ENCODE assay signal across 23 cellular contexts in the genomic region with DNA sequence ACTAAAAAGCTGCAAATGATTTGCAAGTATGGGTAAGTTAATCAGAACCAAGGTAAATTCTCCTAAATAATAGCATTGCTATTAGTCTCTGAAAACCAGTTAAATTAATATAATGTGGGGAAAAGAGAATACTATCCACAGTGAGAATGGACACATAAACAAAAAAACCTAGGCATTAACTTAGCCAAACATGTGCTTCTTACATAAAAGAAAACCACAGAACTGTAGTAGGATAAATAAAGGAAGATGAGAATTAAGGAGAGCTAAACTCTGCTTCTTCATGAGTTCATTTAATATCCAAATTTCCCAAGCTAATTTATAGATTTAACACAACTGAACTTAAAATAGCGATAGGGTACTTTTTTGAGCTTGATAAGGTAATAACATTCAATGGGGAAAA. TPM values are rescaled to one million over a fixed set of nuclear protein-coding genes. Genes with fewer than 3 reads are reported as not detected.
DNase-seq lines count a peak whose midpoint lies in the region; ATAC-seq, FAIRE-seq and TF ChIP-seq lines count a peak whose summit lies in the region.
"Had no signal": no experiment of that assay in that cellular context is flagged by ENCODE, and none has a peak within 500 bp of the region (broad histone marks: within the 10 kb centered on the region; RNA-seq: fewer than 3 reads in every experiment).

No MANE protein-coding gene starts in this region.

- no peaks in the 10 kb centered on the region for H3K36me3 ChIP-seq in astrocyte (ENCODE audit: insufficient read depth, low read length)

- no peak for FAIRE-seq in astrocyte (lab: Jason Lieb, UNC)

- H3K4me2 ChIP-seq in astrocyte (ENCODE audit: low read length), result peak overlapping the region; percentile 8

- H3K4me3 Mint-ChIP-seq in HFFc6 (no peak overlapping the region; the same call in 1 of the 2 replicates), astrocyte (ENCODE audit: unreplicated experiment) (no peak overlapping the region)
- H3K4me3 Mint-ChIP-seq in activated CD8-positive, alpha-beta memory T cell treated with anti-CD3 and anti-CD28 coated beads, Interleukin-2, amount 10 ng/mL, durations not matched to agents 7 days and 5 days, result no peak overlapping the region
- H3K4me3 Mint-ChIP-seq: CD8-positive, alpha-beta T cell had no signal

- H3K36me3 Mint-ChIP-seq in HFFc6 (ENCODE audit: low read depth) (no peaks in the 10 kb centered on the region), astrocyte (ENCODE audit: low read depth, unreplicated experiment) (peaks cover 16% of the 10 kb centered on the region)
- no peaks in the 10 kb centered on the region for H3K36me3 Mint-ChIP-seq in activated CD8-positive, alpha-beta memory T cell treated with anti-CD3 and anti-CD28 coated beads, Interleukin-2, amount 10 ng/mL, durations not matched to agents 7 days and 5 days
- H3K36me3 Mint-ChIP-seq: CD8-positive, alpha-beta T cell had no signal

- H3K27me3 ChIP-seq in astrocyte (ENCODE audit: insufficient read depth, low read length), result no peaks in the 10 kb centered on the region

- no peak overlapping the region for H3K27ac ChIP-seq in astrocyte (ENCODE audit: low read depth, low read length)
- H3K27ac ChIP-seq: SK-N-MC had no signal

- H3K9me3 ChIP-seq in astrocyte (ENCODE audit: insufficient read depth, low read depth, low read length), result no peaks in the 10 kb centered on the region

- H3K4me1 Mint-ChIP-seq in HFFc6 (ENCODE audit: low read depth), result peaks cover 22% of the 10 kb centered on the region
- H3K4me1 Mint-ChIP-seq in astrocyte (ENCODE audit: low read depth, unreplicated experiment), result peaks cover 36% of the 10 kb centered on the region
- H3K4me1 Mint-ChIP-seq in activated CD8-positive, alpha-beta memory T cell treated with anti-CD3 and anti-CD28 coated beads, Interleukin-2, amount 10 ng/mL, durations not matched to agents 7 days and 5 days, result no peaks in the 10 kb centered on the region

- no peaks in the 10 kb centered on the region for H3K9me3 Mint-ChIP-seq in HFFc6
- H3K9me3 Mint-ChIP-seq in astrocyte (ENCODE audit: unreplicated experiment), result no peaks in the 10 kb centered on the region
- H3K9me3 Mint-ChIP-seq in activated CD8-positive, alpha-beta memory T cell treated with anti-CD3 and anti-CD28 coated beads, Interleukin-2, amount 10 ng/mL, durations not matched to agents 7 days and 5 days (ENCODE audit: low read depth), result no peaks in the 10 kb centered on the region
- H3K9me3 Mint-ChIP-seq: CD8-positive, alpha-beta T cell had no signal

- ATAC-seq in activated CD8-positive, alpha-beta memory T cell treated with anti-CD3 and anti-CD28 coated beads, Interleukin-2, amount 10 ng/mL, durations not matched to agents 7 days and 5 days, result no peak
- no peak for ATAC-seq in GM19351 (IDR thresholded peaks at IDR 0.05; ENCODE audit: unreplicated experiment)
- ATAC-seq in GM18505 (IDR thresholded peaks at IDR 0.05; ENCODE audit: unreplicated experiment), result no peak
- ATAC-seq: CD8-positive, alpha-beta T cell had no signal

- H4K20me1 ChIP-seq in astrocyte (ENCODE audit: insufficient read depth, low read length), result peaks cover 47% of the 10 kb centered on the region

- no peak for TF ChIP-seq CTCF in HFFc6 (IDR thresholded peaks at IDR 0.05)
- no peak for TF ChIP-seq CTCF in astrocyte (IDR thresholded peaks at IDR 0.05; ENCODE audit: insufficient read depth, low read depth, low read length)
- TF ChIP-seq CTCF in fibroblast of villous mesenchyme (IDR thresholded peaks at IDR 0.05; ENCODE audit: insufficient read depth, low read depth, low read length), result no peak

- H3K27me3 Mint-ChIP-seq in HFFc6 (ENCODE audit: insufficient read depth), result peaks cover 2% of the 10 kb centered on the region; the same call in 1 of the 2 replicates
- H3K27me3 Mint-ChIP-seq in astrocyte (ENCODE audit: low read depth, unreplicated experiment), result no peaks in the 10 kb centered on the region
- peaks cover 3% of the 10 kb centered on the region for H3K27me3 Mint-ChIP-seq in activated CD8-positive, alpha-beta memory T cell treated with anti-CD3 and anti-CD28 coated beads, Interleukin-2, amount 10 ng/mL, durations not matched to agents 7 days and 5 days

- no peak overlapping the region for H2AFZ ChIP-seq in astrocyte (ENCODE audit: low read depth, low read length)

- H3K27ac Mint-ChIP-seq in HFFc6 (peak overlapping the region; percentile 46; the same call in 1 of the 2 replicates), astrocyte (ENCODE audit: unreplicated experiment) (no peak overlapping the region)
- no peak overlapping the region for H3K27ac Mint-ChIP-seq in activated CD8-positive, alpha-beta memory T cell treated with anti-CD3 and anti-CD28 coated beads, Interleukin-2, amount 10 ng/mL, durations not matched to agents 7 days and 5 days
- H3K27ac Mint-ChIP-seq: CD8-positive, alpha-beta T cell had no signal

- no peak for TF ChIP-seq POLR2A in GM18505 (IDR thresholded peaks at IDR 0.05; ENCODE audit: borderline replicate concordance, extremely low read depth, insufficient read depth, insufficient read length)

- H3K4me3 ChIP-seq in astrocyte (ENCODE audit: insufficient read depth, low read depth, low read length), result no peak overlapping the region
- no peak overlapping the region for H3K4me3 ChIP-seq in fibroblast of villous mesenchyme (ENCODE audit: low read depth, low read length)
- H3K4me3 ChIP-seq: SK-N-MC had no signal

- no peak overlapping the region for H3K9ac ChIP-seq in astrocyte (ENCODE audit: low read length)

- CTCF ChIA-PET in activated CD8-positive, alpha-beta memory T cell treated with anti-CD3 and anti-CD28 coated beads, Interleukin-2, amount 10 ng/mL, durations not matched to agents 7 days and 5 days (lab: Charles Lee), result no interaction called here

- peaks cover 10% of the 10 kb centered on the region for H3K4me1 ChIP-seq in astrocyte (ENCODE audit: insufficient read depth, low read length)

- DNase-seq in HFFc6 (no peak), astrocyte (ENCODE audit: low read depth) (no peak), fibroblast of villous mesenchyme (ENCODE audit: low read depth) (peak; percentile 53), HuH-7 (ENCODE audit: low spot score) (no peak)
- DNase-seq in activated CD8-positive, alpha-beta memory T cell treated with anti-CD3 and anti-CD28 coated beads, Interleukin-2, amount 10 ng/mL, durations not matched to agents 7 days and 5 days, result no peak
- DNase-seq: AML-193; C1 segment of cervical spinal cord; Calu3; CD8-positive, alpha-beta T cell; H7; KBM-7; NCI-H1105 treated with DMSO at 0.1 percent for 48 hours; NCI-H2081; NCI-H2171 treated with DMSO at 0.1 percent for 48 hours; NCI-H446; NCI-H526; OCI-M1; RPMI8226; SHP77; SW 1271 had no signal

- peaks cover 23% of the 10 kb centered on the region for H3K79me2 ChIP-seq in astrocyte (ENCODE audit: insufficient read depth, low read length)

RNA-seq across cellular contexts. Expression of a gene that starts 31.8 kb away (rescaled TPM):
- total RNA-seq in HFFc6 (2021; fragmentation: NEBNext Ultra II Directional; extraction: Animal tissue kit (Norgen Biotek cat#: 25700)), result 10 to 100 TPM in 2 of 6 experiments, 1 to 10 TPM in 4; 9.1 to 16.5 (median 9.4) TPM
- total RNA-seq in astrocyte (109 and 125 TPM in 2 replicates), fibroblast of villous mesenchyme (88.3 and 132 TPM in 2 replicates)
- total RNA-seq in activated CD8-positive, alpha-beta memory T cell treated with anti-CD3 and anti-CD28 coated beads, Interleukin-2, amount 10 ng/mL, durations not matched to agents 7 days and 5 days, result under 1 TPM; 0.09 to 0.23 TPM

Comparison
In these comparisons a context has a peak if more than half of its experiments do, and no peak if none do; other contexts are left out.
1. RNA of a gene that starts 31.8 kb away (total RNA-seq): 88.3 to 132 TPM in fibroblast of villous mesenchyme, 109 to 125 TPM in astrocyte and 9.1 to 16.5 TPM in HFFc6; 0.09 to 0.23 TPM in activated CD8-positive, alpha-beta memory T cell treated with anti-CD3 and anti-CD28 coated beads, Interleukin-2, amount 10 ng/mL, durations not matched to agents 7 days and 5 days; every median in the first group is over 4 times any median in the second.